Comparison of ENCODE assay signal across 12 cellular contexts in genomic region chr9:94780516-94780950, GRCh38. TPM values are rescaled to one million over a fixed set of nuclear protein-coding genes. Genes with fewer than 3 reads are reported as not detected.
DNase-seq lines count a peak whose midpoint lies in the region; ATAC-seq and TF ChIP-seq lines count a peak whose summit lies in the region.
"Had no signal": no experiment of that assay in that cellular context is flagged by ENCODE, and none has a peak within 500 bp of the region (broad histone marks: within the 10 kb centered on the region; RNA-seq: fewer than 3 reads in every experiment).

No MANE protein-coding gene starts in this region.

- DNase-seq in activated T-cell treated with anti-CD3 and anti-CD28 coated beads for 24 hours (ENCODE audit: low read depth) = peak; percentile 5
- DNase-seq in activated T-cell treated with anti-CD3 and anti-CD28 coated beads for 4 hours = no peak
- DNase-seq in activated CD4-positive, alpha-beta memory T cell treated with anti-CD3 and anti-CD28 coated beads for 36 hours = peak; percentile 74
- DNase-seq in heart right ventricle = peak; percentile 30 to 76
- DNase-seq in stimulated activated CD8-positive, alpha-beta memory T cell treated with anti-CD3 and anti-CD28 coated beads, Interleukin-4, amount 100 ng/mL, for 48 hours = peak; percentile 45
- no peak for DNase-seq in RWPE1 (ENCODE audit: low spot score)
- DNase-seq in DMS 273 (lab: John Stamatoyannopoulos, UW; ENCODE audit: unreplicated experiment) = no peak
- DNase-seq in posterior cingulate gyrus = no peak
- DNase-seq: activated effector memory CD4-positive, alpha-beta T cell treated with Interleukin-2 at 50 U/mL for 16 hours; NCI-H187 treated with DMSO at 0.1 percent for 48 hours; sigmoid colon had no signal

- CTCF ChIA-PET in activated CD4-positive, alpha-beta memory T cell treated with anti-CD3 and anti-CD28 coated beads for 36 hours (lab: Charles Lee) = interaction anchor here (0.6 to 7.3 kb wide), 4 partner anchors 348 to 1195 kb away, joined by 3 to 147 read pairs (median 4); no protein-coding TSS in a partner anchor
- CTCF ChIA-PET in RWPE1 (lab: Yijun Ruan, JAX) = interaction anchor here (0.7 to 1.1 kb wide), 4 partner anchors 35 to 347 kb away, joined by 3 to 5 read pairs (median 4); no protein-coding TSS in a partner anchor

- intact Hi-C loops in activated CD4-positive, alpha-beta memory T cell treated with anti-CD3 and anti-CD28 coated beads for 36 hours (cut with micrococcal nuclease) = loop anchor here (5.0 kb wide), 1 partner anchor 82 kb away; no protein-coding TSS in a partner anchor
- intact Hi-C loops in heart right ventricle (cut with DNase I) = loop anchor here (1.0 to 10.0 kb wide), 13 partner anchors 92 to 347 kb away; no protein-coding TSS in a partner anchor
- intact Hi-C loops in posterior cingulate gyrus (cut with DNase I) = loop anchor here (10.0 kb wide), 2 partner anchors 96 to 124 kb away; no protein-coding TSS in a partner anchor

- H3K27me3 ChIP-seq in heart right ventricle = no peaks in the 10 kb centered on the region
- H3K27me3 ChIP-seq: sigmoid colon had no signal

- no peaks in the 10 kb centered on the region for H3K27me3 Mint-ChIP-seq in activated CD4-positive, alpha-beta memory T cell treated with anti-CD3 and anti-CD28 coated beads for 36 hours

- no peaks in the 10 kb centered on the region for H3K9me3 Mint-ChIP-seq in activated CD4-positive, alpha-beta memory T cell treated with anti-CD3 and anti-CD28 coated beads for 36 hours

- peak overlapping the region; percentile 50 for H3K27ac Mint-ChIP-seq in activated CD4-positive, alpha-beta memory T cell treated with anti-CD3 and anti-CD28 coated beads for 36 hours

- peak overlapping the region; percentile 68 to 88 (median 82) for H3K27ac ChIP-seq in heart right ventricle
- no peak overlapping the region for H3K27ac ChIP-seq in RWPE1

- whole genome bisulfite sequencing in heart right ventricle, 2 donors = 17 to 34% methylated on average over 5 of the region's 5 CpGs

- no peaks in the 10 kb centered on the region for H3K36me3 Mint-ChIP-seq in activated CD4-positive, alpha-beta memory T cell treated with anti-CD3 and anti-CD28 coated beads for 36 hours

- peaks cover 0 to 41% (median 23%) of the 10 kb centered on the region in 9 donors for H3K4me1 ChIP-seq in heart right ventricle

- peaks cover 8% of the 10 kb centered on the region for H3K4me1 Mint-ChIP-seq in activated CD4-positive, alpha-beta memory T cell treated with anti-CD3 and anti-CD28 coated beads for 36 hours (ENCODE audit: low read depth)

- POLR2A ChIA-PET in activated CD4-positive, alpha-beta memory T cell treated with anti-CD3 and anti-CD28 coated beads for 36 hours (lab: Charles Lee) = interaction anchor here (0.8 to 0.9 kb wide), 3 partner anchors 80 to 350 kb away, joined by 3 read pairs; no protein-coding TSS in a partner anchor
- POLR2A ChIA-PET in RWPE1 (lab: Yijun Ruan, JAX; ENCODE audit: low non-redundant PET) = no interaction called here

- no peak overlapping the region for H3K4me3 ChIP-seq in heart right ventricle
- H3K4me3 ChIP-seq: sigmoid colon had no signal

- peak; percentile 54 to 91 (median 83) for ATAC-seq in heart right ventricle
- ATAC-seq: HepG2 had no signal

- H3K4me3 Mint-ChIP-seq in activated CD4-positive, alpha-beta memory T cell treated with anti-CD3 and anti-CD28 coated beads for 36 hours = no peak overlapping the region

- TF ChIP-seq CTCF in heart right ventricle (IDR thresholded peaks at IDR 0.05) (no peak), RWPE1 (conservative IDR thresholded peaks at IDR 0.05; ENCODE audit: low read depth) (no peak)

- no peaks in the 10 kb centered on the region for H3K36me3 ChIP-seq in heart right ventricle
- H3K36me3 ChIP-seq: sigmoid colon had no signal

- H3K9me3 ChIP-seq in heart right ventricle = no peaks in the 10 kb centered on the region
- H3K9me3 ChIP-seq: sigmoid colon had no signal

RNA-seq across cellular contexts. Expression of gene AOPEP, which starts 54.0 kb away (rescaled TPM):
- 10 to 100 TPM; 10.7 to 12.2 TPM for total RNA-seq in activated CD4-positive, alpha-beta memory T cell treated with anti-CD3 and anti-CD28 coated beads for 36 hours
- total RNA-seq in heart right ventricle = 100 to 1,000 TPM; 133 to 250 (median 161) TPM
- 100 to 1,000 TPM; 110 to 192 TPM for polyA plus RNA-seq in heart right ventricle

Comparison
In these comparisons a context has a peak if more than half of its experiments do, and no peak if none do; other contexts are left out.
1. DNase-seq: peak in activated T-cell treated with anti-CD3 and anti-CD28 coated beads for 24 hours (single experiment), activated CD4-positive, alpha-beta memory T cell treated with anti-CD3 and anti-CD28 coated beads for 36 hours (single experiment), heart right ventricle (2 of 2) and stimulated activated CD8-positive, alpha-beta memory T cell treated with anti-CD3 and anti-CD28 coated beads, Interleukin-4, amount 100 ng/mL, for 48 hours (single experiment); none in activated T-cell treated with anti-CD3 and anti-CD28 coated beads for 4 hours (single experiment), RWPE1 (single experiment), DMS 273 (single experiment) and posterior cingulate gyrus (0 of 10).
2. RNA of gene AOPEP, which starts 54.0 kb away (total RNA-seq): 133 to 250 TPM in heart right ventricle; 10.7 to 12.2 TPM in activated CD4-positive, alpha-beta memory T cell treated with anti-CD3 and anti-CD28 coated beads for 36 hours; every median in the first group is over 10 times any median in the second.